8 cellular contexts compared by ENCODE assay signal in the genomic region with DNA sequence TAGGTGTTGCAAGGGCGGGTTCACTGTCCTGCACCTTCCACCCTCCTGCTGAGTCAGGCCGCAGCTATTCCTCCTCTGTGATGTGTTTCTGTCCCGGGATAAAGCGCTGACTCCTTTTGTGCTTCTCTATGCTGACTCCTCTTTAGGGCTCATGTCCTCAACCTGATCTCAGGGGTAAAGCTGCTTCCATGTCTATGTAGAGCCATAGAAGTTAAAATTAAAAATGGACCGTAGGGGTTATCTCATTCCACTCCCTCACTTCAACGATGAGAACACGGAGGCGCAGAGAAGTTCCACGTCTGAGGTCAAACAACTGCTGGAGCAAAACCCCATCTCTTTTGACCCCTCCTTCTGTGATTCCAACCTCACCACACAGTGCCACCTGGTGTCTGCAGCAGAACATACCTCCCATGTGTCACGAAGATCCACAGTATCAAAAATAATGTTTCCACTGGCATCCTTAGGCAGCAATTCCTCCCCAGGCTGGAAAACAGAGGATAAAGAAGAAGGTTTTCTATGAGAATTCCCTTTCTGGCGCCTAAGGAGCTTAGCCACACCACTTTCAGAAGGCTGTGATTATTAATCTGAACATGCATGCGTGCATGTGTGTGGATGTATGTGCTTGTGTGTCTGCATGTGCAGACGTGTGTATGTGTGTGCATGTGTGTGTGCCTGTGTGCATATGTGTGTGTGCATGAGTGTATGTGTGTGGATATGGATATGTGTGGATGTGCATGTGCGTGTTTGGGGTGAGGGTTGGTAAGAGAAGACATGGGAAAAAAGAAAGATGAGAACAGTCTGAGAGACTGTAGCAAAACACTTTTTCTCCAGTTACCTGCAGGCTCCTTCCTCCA.
A peak's percentile ranks its signal among the peaks of the same experiment; 100 is the strongest.
DNase-seq lines count a peak whose midpoint lies in the region; ATAC-seq and TF ChIP-seq lines count a peak whose summit lies in the region.

No MANE protein-coding gene starts in this region.

- CTCF ChIA-PET in AG04449 (lab: Yijun Ruan, JAX) = interaction anchor here (0.8 to 8.6 kb wide), 11 partner anchors 9 to 469 kb away, joined by 3 to 146 read pairs (median 6); no protein-coding TSS in a partner anchor

- no peak overlapping the region for H3K4me3 ChIP-seq in AG04449 (ENCODE audit: low read depth, low read length)

- DNase-seq in AG04449 (ENCODE audit: low read depth, low spot score) (no peak), NOMO-1 treated with DMSO at 0.1 percent for 48 hours (lab: John Stamatoyannopoulos, UW; ENCODE audit: unreplicated experiment) (peak; percentile 76), fibroblast of peridontal ligament (ENCODE audit: extremely low read depth) (peak; percentile 65), omental fat pad (ENCODE audit: low spot score) (no peak), dedifferentiated amniotic fluid mesenchymal stem cell (ENCODE audit: extremely low spot score) (no peak)
- peak; percentile 57 for DNase-seq in activated T-cell treated with anti-CD3 and anti-CD28 coated beads, Interleukin-2, amount 50 U/mL, for 1 hour

- ATAC-seq in GM18505 (IDR thresholded peaks at IDR 0.05; ENCODE audit: unreplicated experiment) = peak; percentile 89
- ATAC-seq in HG03103 (IDR thresholded peaks at IDR 0.05; ENCODE audit: low read depth, unreplicated experiment) = peak; percentile 79
- ATAC-seq in omental fat pad (ENCODE audit: low FRiP score) = peak; percentile 71

- POLR2A ChIA-PET in AG04449 (lab: Yijun Ruan, JAX) = no interaction called here

- TF ChIP-seq POLR2A in GM18505 (IDR thresholded peaks at IDR 0.05; ENCODE audit: borderline replicate concordance, extremely low read depth, insufficient read depth, insufficient read length) = no peak

- TF ChIP-seq CTCF in AG04449 (IDR thresholded peaks at IDR 0.05; ENCODE audit: insufficient read depth, low read length, missing control alignments) (peak; percentile 70), omental fat pad (IDR thresholded peaks at IDR 0.05) (peak in 1 of 3 donors; percentile 9)

Comparison
In these comparisons a context has a peak if more than half of its experiments do, and no peak if none do; other contexts are left out.
1. DNase-seq: peak in NOMO-1 treated with DMSO at 0.1 percent for 48 hours (single experiment), activated T-cell treated with anti-CD3 and anti-CD28 coated beads, Interleukin-2, amount 50 U/mL, for 1 hour (single experiment) and fibroblast of peridontal ligament (single experiment); none in AG04449 (single experiment), omental fat pad (single experiment) and dedifferentiated amniotic fluid mesenchymal stem cell (single experiment).
2. Peak in every context shown above with its lines, with median percentiles within 50 percentile points of each other: ATAC-seq.